In genomic region chr17:76469991-76470739, GRCh38 we compare ENCODE assay signal across 19 cellular contexts. TPM values are rescaled to one million over a fixed set of nuclear protein-coding genes. Genes with fewer than 3 reads are reported as not detected.
A peak's percentile ranks its signal among the peaks of the same experiment; 100 is the strongest.
DNase-seq lines count a peak whose midpoint lies in the region; ATAC-seq, FAIRE-seq and TF ChIP-seq lines count a peak whose summit lies in the region.
"Had no signal": no experiment of that assay in that cellular context is flagged by ENCODE, and none has a peak within 500 bp of the region (broad histone marks: within the 10 kb centered on the region; RNA-seq: fewer than 3 reads in every experiment).

No MANE protein-coding gene starts in this region.

- H3K9me3 ChIP-seq in HEK293 (ENCODE audit: control insufficient read depth, insufficient read depth, low read depth, low read length) = no peaks in the 10 kb centered on the region

- ATAC-seq in stimulated activated effector memory CD8-positive, alpha-beta T cell treated with anti-CD3 and anti-CD28 coated beads, Interleukin-12 subunit alpha, Interleukin-12 subunit beta, amount 100 ng/mL, for 72 hours = no peak
- ATAC-seq: Panc1 had no signal

- no peaks in the 10 kb centered on the region for H3K4me1 ChIP-seq in HEK293 (ENCODE audit: control insufficient read depth, insufficient read depth, low read length)

- H3K27ac Mint-ChIP-seq in CD14-positive monocyte = peak overlapping the region in 1 of 7 donors; percentile 42
- H3K27ac Mint-ChIP-seq in stimulated activated effector memory CD8-positive, alpha-beta T cell treated with anti-CD3 and anti-CD28 coated beads, Interleukin-12 subunit alpha, Interleukin-12 subunit beta, amount 100 ng/mL, for 72 hours = peak overlapping the region; percentile 58

- POLR2A ChIA-PET in HEK293 (lab: Yijun Ruan, JAX) = no interaction called here

- DNase-seq in CD14-positive monocyte (ENCODE audit: low spot score) (peak; percentile 39), coronary artery (ENCODE audit: low spot score) (peak; percentile 69), NCI-H1417 treated with DMSO at 0.1 percent for 48 hours (lab: John Stamatoyannopoulos, UW) (no peak), urothelium cell line (ENCODE audit: low spot score) (no peak), cerebellum (ENCODE audit: low spot score) (no peak)
- no peak for DNase-seq in stimulated activated effector memory CD8-positive, alpha-beta T cell treated with anti-CD3 and anti-CD28 coated beads, Interleukin-12 subunit alpha, Interleukin-12 subunit beta, amount 100 ng/mL, for 72 hours (ENCODE audit: low spot score in 2 of 2)
- DNase-seq: C1 segment of cervical spinal cord, NCI-H1417, NCI-H2029, NCI-H2171, NCI-H446 treated with DMSO at 0.1 percent for 48 hours, NCI-H69 had no signal

- TF ChIP-seq CTCF in CD14-positive monocyte (IDR thresholded peaks at IDR 0.05) (no peak), HEK293 (tag by site-specific recombination; IDR thresholded peaks at IDR 0.05) (no peak), coronary artery (IDR thresholded peaks at IDR 0.05) (no peak)

- peaks cover 52 to 67% of the 10 kb centered on the region in 2 donors for H3K36me3 Mint-ChIP-seq in CD14-positive monocyte
- H3K36me3 Mint-ChIP-seq in stimulated activated effector memory CD8-positive, alpha-beta T cell treated with anti-CD3 and anti-CD28 coated beads, Interleukin-12 subunit alpha, Interleukin-12 subunit beta, amount 100 ng/mL, for 72 hours = peaks cover 58% of the 10 kb centered on the region

- H3K36me3 ChIP-seq in HEK293 (ENCODE audit: control insufficient read depth in 2 of 2, insufficient read depth in 1 of 2, low read length in 2 of 2) = peaks cover 0 to 14% of the 10 kb centered on the region in 2 experiments; a peak in 1 of 3 replicates

- no peak overlapping the region for H3K4me3 Mint-ChIP-seq in CD14-positive monocyte
- H3K4me3 Mint-ChIP-seq in stimulated activated effector memory CD8-positive, alpha-beta T cell treated with anti-CD3 and anti-CD28 coated beads, Interleukin-12 subunit alpha, Interleukin-12 subunit beta, amount 100 ng/mL, for 72 hours = no peak overlapping the region

- peaks cover 0 to 4% (median 2%) of the 10 kb centered on the region in 3 donors for H3K27me3 Mint-ChIP-seq in CD14-positive monocyte (ENCODE audit: low read depth in 3 of 3)

- no peak for FAIRE-seq in urothelium cell line (lab: Jason Lieb, UNC)
- FAIRE-seq: D721Med, GM12892, GM18507, H1 had no signal

- peaks cover 12% of the 10 kb centered on the region for H3K4me1 Mint-ChIP-seq in CD14-positive monocyte
- peaks cover 19% of the 10 kb centered on the region for H3K4me1 Mint-ChIP-seq in stimulated activated effector memory CD8-positive, alpha-beta T cell treated with anti-CD3 and anti-CD28 coated beads, Interleukin-12 subunit alpha, Interleukin-12 subunit beta, amount 100 ng/mL, for 72 hours

- H3K27ac ChIP-seq in HEK293 (ENCODE audit: extremely low read depth, low read depth, low read length) (no peak overlapping the region), coronary artery (no peak overlapping the region)

- H3K4me3 ChIP-seq in HEK293 (ENCODE audit: low read depth, low read length) (no peak overlapping the region), coronary artery (no peak overlapping the region)

- CTCF ChIA-PET in HEK293 (lab: Yijun Ruan, JAX) = interaction anchor here (0.7 kb wide), 1 partner anchor 20 kb away, joined by 3 read pairs; no protein-coding TSS in a partner anchor

- no peaks in the 10 kb centered on the region for H3K9me3 Mint-ChIP-seq in CD14-positive monocyte
- no peaks in the 10 kb centered on the region for H3K9me3 Mint-ChIP-seq in stimulated activated effector memory CD8-positive, alpha-beta T cell treated with anti-CD3 and anti-CD28 coated beads, Interleukin-12 subunit alpha, Interleukin-12 subunit beta, amount 100 ng/mL, for 72 hours

- intact Hi-C loops in CD14-positive monocyte (cut with micrococcal nuclease) = loop anchor here (10.0 kb wide), 2 partner anchors 115 to 145 kb away; partner anchors contain the start of gene ST6GALNAC2 (in 1 of the 2)

TF ChIP-seq in HEK293, 187 proteins besides CTCF, POLR2A, EP300 and RAD21:
- TF ChIP-seq ZBTB10 (tag by site-specific recombination; IDR thresholded peaks at IDR 0.05) (0 out of 2 replicates have a peak, but pooled peaks have one; percentile 27), GLIS2 (tag by site-specific recombination; IDR thresholded peaks at IDR 0.05) (0 out of 2 replicates have a peak, but pooled peaks have one; percentile 35)
- TF ChIP-seq, protein P1, sequence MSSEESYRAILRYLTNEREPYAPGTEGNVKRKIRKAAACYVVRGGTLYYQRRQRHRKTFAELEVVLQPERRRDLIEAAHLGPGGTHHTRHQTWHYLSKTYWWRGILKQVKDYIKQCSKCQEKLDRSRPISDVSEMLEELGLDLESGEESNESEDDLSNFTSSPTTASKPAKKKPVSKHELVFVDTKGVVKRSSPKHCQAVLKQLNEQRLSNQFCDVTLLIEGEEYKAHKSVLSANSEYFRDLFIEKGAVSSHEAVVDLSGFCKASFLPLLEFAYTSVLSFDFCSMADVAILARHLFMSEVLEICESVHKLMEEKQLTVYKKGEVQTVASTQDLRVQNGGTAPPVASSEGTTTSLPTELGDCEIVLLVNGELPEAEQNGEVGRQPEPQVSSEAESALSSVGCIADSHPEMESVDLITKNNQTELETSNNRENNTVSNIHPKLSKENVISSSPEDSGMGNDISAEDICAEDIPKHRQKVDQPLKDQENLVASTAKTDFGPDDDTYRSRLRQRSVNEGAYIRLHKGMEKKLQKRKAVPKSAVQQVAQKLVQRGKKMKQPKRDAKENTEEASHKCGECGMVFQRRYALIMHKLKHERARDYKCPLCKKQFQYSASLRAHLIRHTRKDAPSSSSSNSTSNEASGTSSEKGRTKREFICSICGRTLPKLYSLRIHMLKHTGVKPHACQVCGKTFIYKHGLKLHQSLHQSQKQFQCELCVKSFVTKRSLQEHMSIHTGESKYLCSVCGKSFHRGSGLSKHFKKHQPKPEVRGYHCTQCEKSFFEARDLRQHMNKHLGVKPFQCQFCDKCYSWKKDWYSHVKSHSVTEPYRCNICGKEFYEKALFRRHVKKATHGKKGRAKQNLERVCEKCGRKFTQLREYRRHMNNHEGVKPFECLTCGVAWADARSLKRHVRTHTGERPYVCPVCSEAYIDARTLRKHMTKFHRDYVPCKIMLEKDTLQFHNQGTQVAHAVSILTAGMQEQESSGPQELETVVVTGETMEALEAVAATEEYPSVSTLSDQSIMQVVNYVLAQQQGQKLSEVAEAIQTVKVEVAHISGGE (tag by site-specific recombination; conservative IDR thresholded peaks at IDR 0.05; ENCODE audit: low read depth) = no peak
- TF ChIP-seq, protein P2, sequence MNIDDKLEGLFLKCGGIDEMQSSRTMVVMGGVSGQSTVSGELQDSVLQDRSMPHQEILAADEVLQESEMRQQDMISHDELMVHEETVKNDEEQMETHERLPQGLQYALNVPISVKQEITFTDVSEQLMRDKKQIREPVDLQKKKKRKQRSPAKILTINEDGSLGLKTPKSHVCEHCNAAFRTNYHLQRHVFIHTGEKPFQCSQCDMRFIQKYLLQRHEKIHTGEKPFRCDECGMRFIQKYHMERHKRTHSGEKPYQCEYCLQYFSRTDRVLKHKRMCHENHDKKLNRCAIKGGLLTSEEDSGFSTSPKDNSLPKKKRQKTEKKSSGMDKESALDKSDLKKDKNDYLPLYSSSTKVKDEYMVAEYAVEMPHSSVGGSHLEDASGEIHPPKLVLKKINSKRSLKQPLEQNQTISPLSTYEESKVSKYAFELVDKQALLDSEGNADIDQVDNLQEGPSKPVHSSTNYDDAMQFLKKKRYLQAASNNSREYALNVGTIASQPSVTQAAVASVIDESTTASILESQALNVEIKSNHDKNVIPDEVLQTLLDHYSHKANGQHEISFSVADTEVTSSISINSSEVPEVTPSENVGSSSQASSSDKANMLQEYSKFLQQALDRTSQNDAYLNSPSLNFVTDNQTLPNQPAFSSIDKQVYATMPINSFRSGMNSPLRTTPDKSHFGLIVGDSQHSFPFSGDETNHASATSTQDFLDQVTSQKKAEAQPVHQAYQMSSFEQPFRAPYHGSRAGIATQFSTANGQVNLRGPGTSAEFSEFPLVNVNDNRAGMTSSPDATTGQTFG (tag by site-specific recombination; IDR thresholded peaks at IDR 0.05; ENCODE audit: borderline replicate concordance) = no peak

RNA-seq across cellular contexts. Expression of gene AANAT, which starts 2.8 kb away (rescaled TPM):
- not detected for polyA plus RNA-seq in CD14-positive monocyte
- total RNA-seq in cerebellum = 0.27 TPM
- total RNA-seq: H1, M059J had no signal

RNA-seq across cellular contexts. Expression of gene UBE2O, which starts 17.2 kb away (rescaled TPM):
- polyA plus RNA-seq in CD14-positive monocyte = 1 to 10 TPM; 1.3 to 4.5 TPM
- 39.6 TPM for total RNA-seq in cerebellum

RNA-seq across cellular contexts. Expression of gene RHBDF2, which starts 31.1 kb away (rescaled TPM):
- 10 to 100 TPM; 36.9 to 68.6 TPM for polyA plus RNA-seq in CD14-positive monocyte
- 2.4 TPM for total RNA-seq in cerebellum

Comparison
In these comparisons a context has a peak if more than half of its experiments do, and no peak if none do; other contexts are left out.
1. DNase-seq: peak in CD14-positive monocyte (single experiment) and coronary artery (single experiment); none in stimulated activated effector memory CD8-positive, alpha-beta T cell treated with anti-CD3 and anti-CD28 coated beads, Interleukin-12 subunit alpha, Interleukin-12 subunit beta, amount 100 ng/mL, for 72 hours (0 of 2), NCI-H1417 treated with DMSO at 0.1 percent for 48 hours (single experiment), urothelium cell line (single experiment) and cerebellum (single experiment).